ENCODE assay signal across 19 cellular contexts in the genomic region with DNA sequence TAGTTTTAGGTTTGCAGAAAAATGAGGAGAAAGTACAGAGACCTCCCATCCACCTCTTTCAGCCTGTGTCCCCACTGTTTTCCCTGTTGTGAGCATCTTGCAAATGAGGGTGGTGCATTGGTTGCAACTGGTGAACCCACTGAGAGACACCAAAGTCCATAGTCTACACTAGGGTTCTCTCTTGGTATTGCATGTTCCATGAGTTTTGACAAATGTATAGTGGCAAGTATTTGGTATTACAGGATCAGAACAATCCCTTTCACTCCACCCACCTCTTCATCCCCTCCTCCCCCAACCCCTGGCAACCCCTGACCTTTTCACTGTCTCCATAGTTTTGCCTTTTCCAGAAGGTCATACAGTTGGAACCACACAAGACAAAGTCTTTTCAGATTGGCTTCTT. TPM values are rescaled to one million over a fixed set of nuclear protein-coding genes. Genes with fewer than 3 reads are reported as not detected.
A peak's percentile ranks its signal among the peaks of the same experiment; 100 is the strongest.
DNase-seq lines count a peak whose midpoint lies in the region; ATAC-seq and TF ChIP-seq lines count a peak whose summit lies in the region.
"Had no signal": no experiment of that assay in that cellular context is flagged by ENCODE, and none has a peak within 500 bp of the region (broad histone marks: within the 10 kb centered on the region; RNA-seq: fewer than 3 reads in every experiment).

No MANE protein-coding gene starts in this region.

- peak overlapping the region; percentile 8 for H3K27ac Mint-ChIP-seq in activated CD4-positive, alpha-beta T cell treated with anti-CD3 and anti-CD28 coated beads for 36 hours
- H3K27ac Mint-ChIP-seq in central memory CD8-positive, alpha-beta T cell (ENCODE audit: low read depth) = peak overlapping the region; percentile 16
- no peak overlapping the region for H3K27ac Mint-ChIP-seq in stimulated activated effector memory CD8-positive, alpha-beta T cell treated with anti-CD3 and anti-CD28 coated beads, Interleukin-12 subunit alpha, Interleukin-12 subunit beta, amount 100 ng/mL, for 72 hours

- H3K36me3 Mint-ChIP-seq in activated CD4-positive, alpha-beta T cell treated with anti-CD3 and anti-CD28 coated beads for 36 hours (ENCODE audit: low read depth) = peaks cover 23% of the 10 kb centered on the region
- H3K36me3 Mint-ChIP-seq in central memory CD8-positive, alpha-beta T cell (ENCODE audit: insufficient read depth) = peaks cover 11% of the 10 kb centered on the region
- H3K36me3 Mint-ChIP-seq in stimulated activated effector memory CD8-positive, alpha-beta T cell treated with anti-CD3 and anti-CD28 coated beads, Interleukin-12 subunit alpha, Interleukin-12 subunit beta, amount 100 ng/mL, for 72 hours = no peaks in the 10 kb centered on the region

- no peaks in the 10 kb centered on the region for H3K27me3 Mint-ChIP-seq in activated CD4-positive, alpha-beta T cell treated with anti-CD3 and anti-CD28 coated beads for 36 hours
- no peaks in the 10 kb centered on the region for H3K27me3 Mint-ChIP-seq in central memory CD8-positive, alpha-beta T cell

- intact Hi-C loops in activated CD4-positive, alpha-beta T cell treated with anti-CD3 and anti-CD28 coated beads for 36 hours (cut with DNase I, micrococcal nuclease) = no loop called here
- intact Hi-C loops in HCT116 (cut with micrococcal nuclease) = no loop called here
- intact Hi-C loops in mammary epithelial cell (cut with micrococcal nuclease) = no loop called here

- H3K4me1 Mint-ChIP-seq in activated CD4-positive, alpha-beta T cell treated with anti-CD3 and anti-CD28 coated beads for 36 hours = peaks cover 58% of the 10 kb centered on the region
- peaks cover 84% of the 10 kb centered on the region for H3K4me1 Mint-ChIP-seq in central memory CD8-positive, alpha-beta T cell
- peaks cover 68% of the 10 kb centered on the region for H3K4me1 Mint-ChIP-seq in stimulated activated effector memory CD8-positive, alpha-beta T cell treated with anti-CD3 and anti-CD28 coated beads, Interleukin-12 subunit alpha, Interleukin-12 subunit beta, amount 100 ng/mL, for 72 hours

- POLR2A ChIA-PET in activated CD4-positive, alpha-beta T cell treated with anti-CD3 and anti-CD28 coated beads for 36 hours (lab: Charles Lee) = no interaction called here
- POLR2A ChIA-PET in HCT116 (lab: Charles Lee) = no interaction called here

- H3K27ac ChIP-seq in HCT116 (ENCODE audit: low read depth, low read length) (no peak overlapping the region), mammary epithelial cell (ENCODE audit: insufficient read depth, low read depth, low read length) (no peak overlapping the region)

- 0 out of 2 replicates have a peak, but pooled peaks cover 4% of the 10 kb centered on the region for H3K27me3 ChIP-seq in HCT116 (ENCODE audit: insufficient read depth, low read length)
- peaks cover 2% of the 10 kb centered on the region for H3K27me3 ChIP-seq in mammary epithelial cell (ENCODE audit: insufficient read depth, low read length)

- dilution Hi-C loops in mammary epithelial cell (cut with HindIII; ENCODE audit: low sequenced_read_pairs) = loop anchor here (5.0 kb wide), 1 partner anchor 64 kb away; no protein-coding TSS in a partner anchor

- no peak for DNase-seq in activated CD4-positive, alpha-beta T cell treated with anti-CD3 and anti-CD28 coated beads for 36 hours
- no peak for DNase-seq in activated CD4-positive, alpha-beta T cell treated with anti-CD3 and anti-CD28 coated beads for 4 hours
- DNase-seq in HCT116 (ENCODE audit: low read depth, low spot score) (no peak), mammary epithelial cell (no peak)
- DNase-seq in central memory CD8-positive, alpha-beta T cell (ENCODE audit: low spot score in 2 of 2) = no peak
- DNase-seq in stimulated activated effector memory CD8-positive, alpha-beta T cell treated with anti-CD3 and anti-CD28 coated beads, Interleukin-12 subunit alpha, Interleukin-12 subunit beta, amount 100 ng/mL, for 72 hours (ENCODE audit: low spot score in 2 of 2) = no peak
- DNase-seq: 8988T, DMS153, GOT3, KG1, NCI-H1092, NCI-H146, NCI-H2081, NCI-H510A, NCI-H82, PC-3 had no signal

- H3K9me3 ChIP-seq in HCT116 (ENCODE audit: control insufficient read depth in 1 of 2, insufficient read depth in 1 of 2, low read depth in 1 of 2, low read length in 2 of 2) = no peaks in the 10 kb centered on the region
- no peaks in the 10 kb centered on the region for H3K9me3 ChIP-seq in mammary epithelial cell (replicated peaks; ENCODE audit: insufficient read depth, low read length)

- BruUV-seq in HCT116 (replicated peaks; lab: Mats Ljungman, UMichigan) (no TSS peak), mammary epithelial cell (replicated peaks; lab: Mats Ljungman, UMichigan) (no TSS peak)

- no peaks in the 10 kb centered on the region for H3K79me2 ChIP-seq in HCT116 (ENCODE audit: insufficient read depth, low read length)
- H3K79me2 ChIP-seq in mammary epithelial cell (ENCODE audit: insufficient read depth, low read length) = no peaks in the 10 kb centered on the region

- H4K20me1 ChIP-seq in HCT116 (ENCODE audit: insufficient read depth) (no peaks in the 10 kb centered on the region), mammary epithelial cell (ENCODE audit: insufficient read depth, low read length) (no peaks in the 10 kb centered on the region)

- H3K4me2 ChIP-seq in HCT116 (ENCODE audit: low read length) (no peak overlapping the region), mammary epithelial cell (ENCODE audit: insufficient read depth, low read depth, low read length) (no peak overlapping the region)

- CTCF ChIA-PET in activated CD4-positive, alpha-beta T cell treated with anti-CD3 and anti-CD28 coated beads for 36 hours (lab: Charles Lee) = no interaction called here
- CTCF ChIA-PET in HCT116 (lab: Charles Lee) = no interaction called here
- CTCF ChIA-PET in mammary epithelial cell (lab: Charles Lee; ENCODE audit: low non-redundant PET) = no interaction called here

- H3K4me3 ChIP-seq in HCT116 (replicated peaks in 1 of 2; ENCODE audit: low read depth in 1 of 2, low read length in 2 of 2) (no peak overlapping the region), mammary epithelial cell (replicated peaks in 1 of 3; ENCODE audit: insufficient read depth in 1 of 3, low read depth in 2 of 3, low read length in 3 of 3) (no peak overlapping the region)

- no peaks in the 10 kb centered on the region for H3K9me3 Mint-ChIP-seq in activated CD4-positive, alpha-beta T cell treated with anti-CD3 and anti-CD28 coated beads for 36 hours (ENCODE audit: low read depth)
- no peaks in the 10 kb centered on the region for H3K9me3 Mint-ChIP-seq in central memory CD8-positive, alpha-beta T cell
- H3K9me3 Mint-ChIP-seq in stimulated activated effector memory CD8-positive, alpha-beta T cell treated with anti-CD3 and anti-CD28 coated beads, Interleukin-12 subunit alpha, Interleukin-12 subunit beta, amount 100 ng/mL, for 72 hours = no peaks in the 10 kb centered on the region

- no peak for TF ChIP-seq POLR2A in HCT116 (IDR thresholded peaks at IDR 0.05; ENCODE audit: borderline replicate concordance, extremely low read depth, insufficient read depth, insufficient read length)

- in situ Hi-C loops in mammary epithelial cell (cut with MboI; ENCODE audit: low sequenced_read_pairs in 2 of 2) = no loop called here

- no peak overlapping the region for H2AFZ ChIP-seq in HCT116 (ENCODE audit: low read depth, low read length, poor library complexity, severe bottlenecking)
- H2AFZ ChIP-seq in mammary epithelial cell (ENCODE audit: low read depth, low read length) = no peak overlapping the region

- no peak for TF ChIP-seq RAD21 in HCT116 (IDR thresholded peaks at IDR 0.05; ENCODE audit: low read depth)

- no peaks in the 10 kb centered on the region for H3K36me3 ChIP-seq in HCT116 (ENCODE audit: control insufficient read depth in 1 of 2, insufficient read depth in 2 of 2, low read length in 2 of 2)
- no peaks in the 10 kb centered on the region for H3K36me3 ChIP-seq in mammary epithelial cell (ENCODE audit: insufficient read depth, low read length)

- peak; percentile 42 for ATAC-seq in activated CD4-positive, alpha-beta T cell treated with anti-CD3 and anti-CD28 coated beads for 36 hours
- ATAC-seq in HCT116 (0 out of 2 replicates have a peak, but pooled peaks have one; percentile 54), HG03565 (IDR thresholded peaks at IDR 0.05; ENCODE audit: unreplicated experiment) (no peak), GM21390 (IDR thresholded peaks at IDR 0.05; ENCODE audit: unreplicated experiment) (no peak)
- peak; percentile 75 for ATAC-seq in central memory CD8-positive, alpha-beta T cell (replicated peaks; ENCODE audit: extremely low read depth, poor library complexity, severe bottlenecking)
- ATAC-seq in stimulated activated effector memory CD8-positive, alpha-beta T cell treated with anti-CD3 and anti-CD28 coated beads, Interleukin-12 subunit alpha, Interleukin-12 subunit beta, amount 100 ng/mL, for 72 hours = peak; percentile 17
- ATAC-seq: PC-3 had no signal

- H3K9ac ChIP-seq in HCT116 (ENCODE audit: low read length) (no peak overlapping the region), mammary epithelial cell (ENCODE audit: insufficient read depth, low read length) (no peak overlapping the region)

- H3K9me2 ChIP-seq in HCT116 (ENCODE audit: insufficient read depth) = no peaks in the 10 kb centered on the region

- no peaks in the 10 kb centered on the region for H3K4me1 ChIP-seq in HCT116 (ENCODE audit: control insufficient read depth in 1 of 2, insufficient read depth in 2 of 2, low read length in 2 of 2)
- H3K4me1 ChIP-seq in mammary epithelial cell (ENCODE audit: insufficient read depth, low read length) = no peaks in the 10 kb centered on the region

- TF ChIP-seq CTCF in HCT116 (IDR thresholded peaks at IDR 0.05 in 2 of 3, conservative IDR thresholded peaks at IDR 0.05 in 1 of 3; ENCODE audit: borderline replicate concordance in 1 of 3, insufficient read depth in 1 of 3, low read depth in 2 of 3, low read length in 2 of 3) (0 out of 6 replicates have a peak, but pooled peaks of 1 of the 3 experiments have one; percentile 9), mammary epithelial cell (conservative IDR thresholded peaks at IDR 0.05 in 1 of 2, IDR thresholded peaks at IDR 0.05 in 1 of 2; ENCODE audit: extremely low read depth in 1 of 2, insufficient read depth in 1 of 2, low read depth in 1 of 2, low read length in 2 of 2) (no peak)

- RAD21 ChIA-PET in HCT116 (lab: Charles Lee; ENCODE audit: low non-redundant PET in 1 of 2, low total read pairs in 2 of 2, uncharacterized antibody in 2 of 2, unreplicated experiment in 2 of 2) = no interaction called here

- no peak overlapping the region for H3K4me3 Mint-ChIP-seq in activated CD4-positive, alpha-beta T cell treated with anti-CD3 and anti-CD28 coated beads for 36 hours
- H3K4me3 Mint-ChIP-seq in central memory CD8-positive, alpha-beta T cell = peak overlapping the region; percentile 53
- no peak overlapping the region for H3K4me3 Mint-ChIP-seq in stimulated activated effector memory CD8-positive, alpha-beta T cell treated with anti-CD3 and anti-CD28 coated beads, Interleukin-12 subunit alpha, Interleukin-12 subunit beta, amount 100 ng/mL, for 72 hours

TF ChIP-seq in HCT116, 20 proteins besides CTCF, POLR2A, EP300 and RAD21:
- no peak for TF ChIP-seq ZFX (IDR thresholded peaks at IDR 0.05)

RNA-seq across cellular contexts. Expression of gene ZNF831, which starts 20.1 kb away (rescaled TPM):
- total RNA-seq in activated CD4-positive, alpha-beta T cell treated with anti-CD3 and anti-CD28 coated beads for 36 hours = 1 to 10 TPM; 7.0 to 8.6 TPM
- 0.15 TPM for total RNA-seq in HCT116 (2021; ENCODE audit: unreplicated experiment)
- 0.04 TPM in 2 replicates for polyA plus RNA-seq in HCT116 (2012)
- total RNA-seq in mammary epithelial cell = not detected
- polyA plus RNA-seq in mammary epithelial cell = not detected
- 0.05 TPM for polyA minus RNA-seq in mammary epithelial cell
- total RNA-seq: PC-3 had no signal
- polyA plus RNA-seq: BJ had no signal

Comparison
In these comparisons a context has a peak if more than half of its experiments do, and no peak if none do; other contexts are left out.
1. ATAC-seq: peak in activated CD4-positive, alpha-beta T cell treated with anti-CD3 and anti-CD28 coated beads for 36 hours (single experiment), HCT116 (single experiment), central memory CD8-positive, alpha-beta T cell (single experiment) and stimulated activated effector memory CD8-positive, alpha-beta T cell treated with anti-CD3 and anti-CD28 coated beads, Interleukin-12 subunit alpha, Interleukin-12 subunit beta, amount 100 ng/mL, for 72 hours (single experiment); none in HG03565 (single experiment) and GM21390 (single experiment).